Comparison of ENCODE assay signal across 29 cellular contexts in genomic region chr2:128420776-128421175, GRCh38.
DNase-seq lines count a peak whose midpoint lies in the region; ATAC-seq, FAIRE-seq and TF ChIP-seq lines count a peak whose summit lies in the region.
"Had no signal": no experiment of that assay in that cellular context is flagged by ENCODE, and none has a peak within 500 bp of the region (broad histone marks: within the 10 kb centered on the region; RNA-seq: fewer than 3 reads in every experiment).

No MANE protein-coding gene starts in this region.

- no peak overlapping the region for H3K4me3 ChIP-seq in pancreas
- H3K4me3 ChIP-seq: ascending aorta, dorsolateral prefrontal cortex, MG63, Peyer's patch, transverse colon had no signal

- POLR2A ChIA-PET in T-cell (lab: Charles Lee): no interaction called here

- H3K9me3 Mint-ChIP-seq in CD14-positive monocyte (peaks cover 4 to 23% (median 6%) of the 10 kb centered on the region in 7 donors), chondrocyte (ENCODE audit: low read depth) (peaks cover 11% of the 10 kb centered on the region), T-cell (peaks cover 0 to 9% (median 0%) of the 10 kb centered on the region in 3 donors)
- H3K9me3 Mint-ChIP-seq in stimulated activated memory B cell treated with anti-CD40 and anti-IgM and Interleukin-4, amounts not matched to agents 10 μg/mL and 1 μg/mL and 100 μg/mL, for 72 hours: peaks cover 11% of the 10 kb centered on the region
- H3K9me3 Mint-ChIP-seq: natural killer cell had no signal

- H3K27ac Mint-ChIP-seq in CD14-positive monocyte (no peak overlapping the region), chondrocyte (ENCODE audit: unreplicated experiment) (no peak overlapping the region), T-cell (no peak overlapping the region)
- H3K27ac Mint-ChIP-seq in stimulated activated memory B cell treated with anti-CD40 and anti-IgM and Interleukin-4, amounts not matched to agents 10 μg/mL and 1 μg/mL and 100 μg/mL, for 72 hours: no peak overlapping the region
- H3K27ac Mint-ChIP-seq: activated naive CD8-positive, alpha-beta T cell treated with anti-CD3 and anti-CD28 coated beads, Interleukin-2, amount 10 ng/mL, durations not matched to agents 7 days and 5 days; CD4-positive, CD25-positive, alpha-beta regulatory T cell; natural killer cell had no signal

- intact Hi-C loops in CD14-positive monocyte (cut with micrococcal nuclease) (no loop called here), pancreas (cut with DNase I) (no loop called here)

- CTCF ChIA-PET in T-cell (lab: Charles Lee): no interaction called here

- 61 to 71% methylated on average over 4 of the region's 4 CpGs for WGBS in pancreas, 2 donors

- H3K27me3 Mint-ChIP-seq in CD14-positive monocyte (ENCODE audit: low read depth in 3 of 3) (peaks cover 0 to 6% (median 0%) of the 10 kb centered on the region in 3 donors), chondrocyte (ENCODE audit: low read depth) (no peaks in the 10 kb centered on the region), T-cell (peaks cover 0 to 8% of the 10 kb centered on the region in 2 donors)
- peaks cover 10% of the 10 kb centered on the region for H3K27me3 Mint-ChIP-seq in stimulated activated memory B cell treated with anti-CD40 and anti-IgM and Interleukin-4, amounts not matched to agents 10 μg/mL and 1 μg/mL and 100 μg/mL, for 72 hours

- TF ChIP-seq CTCF in CD14-positive monocyte (IDR thresholded peaks at IDR 0.05) (no peak), chondrocyte (IDR thresholded peaks at IDR 0.05) (no peak), pancreas (IDR thresholded peaks at IDR 0.05) (no peak)

- H3K4me3 Mint-ChIP-seq in CD14-positive monocyte (no peak overlapping the region), chondrocyte (ENCODE audit: unreplicated experiment) (no peak overlapping the region), T-cell (no peak overlapping the region)
- H3K4me3 Mint-ChIP-seq in stimulated activated memory B cell treated with anti-CD40 and anti-IgM and Interleukin-4, amounts not matched to agents 10 μg/mL and 1 μg/mL and 100 μg/mL, for 72 hours: no peak overlapping the region
- H3K4me3 Mint-ChIP-seq: activated naive CD8-positive, alpha-beta T cell treated with anti-CD3 and anti-CD28 coated beads, Interleukin-2, amount 10 ng/mL, durations not matched to agents 7 days and 5 days; CD4-positive, CD25-positive, alpha-beta regulatory T cell; natural killer cell had no signal

- H3K27ac ChIP-seq in pancreas: peak overlapping the region in 2 of 4 donors; percentile 22 to 43
- H3K27ac ChIP-seq: dorsolateral prefrontal cortex, Peyer's patch, transverse colon had no signal

- DNase-seq in 8988T (peak; percentile 15), CD14-positive monocyte (ENCODE audit: low spot score) (peak; percentile 16), chondrocyte (ENCODE audit: low spot score) (peak; percentile 36), pancreas (peak in 4 of 6 donors; percentile 23 to 67 (median 48)), T-cell (no peak), globus pallidus (ENCODE audit: low spot score) (no peak)
- DNase-seq: activated CD4-positive, alpha-beta T cell treated with anti-CD3 and anti-CD28 coated beads, Interleukin-2, amount 50 U/mL, for 48 hours; activated CD4-positive, CD25-positive, alpha-beta regulatory T cell; activated gamma-delta T cell; activated naive CD8-positive, alpha-beta T cell treated with anti-CD3 and anti-CD28 coated beads, Interleukin-2, amount 10 ng/mL, durations not matched to agents 7 days and 5 days; CD4-positive, CD25-positive, alpha-beta regulatory T cell; GOT3; KBM-7; MG63; natural killer cell; NCI-H2081; NCI-H226; NCI-H69; retina; small intestine; stimulated activated CD4-positive, alpha-beta T cell treated with anti-CD3 and anti-CD28 coated beads, Interleukin-1b, Interleukin-23, amount 100 ng/mL, for 48 hours; T-helper 1 cell; transverse colon had no signal

- H3K36me3 Mint-ChIP-seq in CD14-positive monocyte (no peaks in the 10 kb centered on the region), chondrocyte (ENCODE audit: low read depth) (peaks cover 2% of the 10 kb centered on the region), T-cell (no peaks in the 10 kb centered on the region)
- peaks cover 8% of the 10 kb centered on the region for H3K36me3 Mint-ChIP-seq in stimulated activated memory B cell treated with anti-CD40 and anti-IgM and Interleukin-4, amounts not matched to agents 10 μg/mL and 1 μg/mL and 100 μg/mL, for 72 hours
- H3K36me3 Mint-ChIP-seq: activated naive CD8-positive, alpha-beta T cell treated with anti-CD3 and anti-CD28 coated beads, Interleukin-2, amount 10 ng/mL, durations not matched to agents 7 days and 5 days; CD4-positive, CD25-positive, alpha-beta regulatory T cell; natural killer cell had no signal

- H3K4me1 Mint-ChIP-seq in CD14-positive monocyte (no peaks in the 10 kb centered on the region), chondrocyte (ENCODE audit: low read depth) (peaks cover 27% of the 10 kb centered on the region), T-cell (no peaks in the 10 kb centered on the region)
- H3K4me1 Mint-ChIP-seq in stimulated activated memory B cell treated with anti-CD40 and anti-IgM and Interleukin-4, amounts not matched to agents 10 μg/mL and 1 μg/mL and 100 μg/mL, for 72 hours: no peaks in the 10 kb centered on the region
- H3K4me1 Mint-ChIP-seq: activated naive CD8-positive, alpha-beta T cell treated with anti-CD3 and anti-CD28 coated beads, Interleukin-2, amount 10 ng/mL, durations not matched to agents 7 days and 5 days; CD4-positive, CD25-positive, alpha-beta regulatory T cell; natural killer cell had no signal

- H3K27me3 ChIP-seq in pancreas: no peaks in the 10 kb centered on the region
- H3K27me3 ChIP-seq: ascending aorta, MG63, Peyer's patch, transverse colon had no signal

- FAIRE-seq in pancreas (lab: Jason Lieb, UNC): no peak
- FAIRE-seq: GM12892, islet of Langerhans, small intestine had no signal

- no peaks in the 10 kb centered on the region for H3K36me3 ChIP-seq in pancreas
- H3K36me3 ChIP-seq: ascending aorta, MG63, Peyer's patch, transverse colon had no signal

- ATAC-seq in pancreas (peak; percentile 48 to 73 (median 61)), T-cell (replicated peaks in 1 of 4) (no peak)
- ATAC-seq in stimulated activated memory B cell treated with anti-CD40 and anti-IgM and Interleukin-4, amounts not matched to agents 10 μg/mL and 1 μg/mL and 100 μg/mL, for 72 hours: no peak
- ATAC-seq: natural killer cell had no signal

- peaks cover 0 to under 1% (median 0%) of the 10 kb centered on the region in 3 donors for H3K4me1 ChIP-seq in pancreas
- H3K4me1 ChIP-seq: Peyer's patch, transverse colon had no signal

- H3K9me3 ChIP-seq in pancreas: no peaks in the 10 kb centered on the region
- H3K9me3 ChIP-seq: ascending aorta, MG63, Peyer's patch, transverse colon had no signal

Comparison
In these comparisons a context has a peak if more than half of its experiments do, and no peak if none do; other contexts are left out.
1. DNase-seq: peak in 8988T (single experiment), CD14-positive monocyte (single experiment), chondrocyte (single experiment) and pancreas (4 of 6); none in T-cell (0 of 34) and globus pallidus (single experiment).
2. ATAC-seq: peak in pancreas (4 of 4); none in T-cell (0 of 4) and stimulated activated memory B cell treated with anti-CD40 and anti-IgM and Interleukin-4, amounts not matched to agents 10 μg/mL and 1 μg/mL and 100 μg/mL, for 72 hours (single experiment).